21 cellular contexts compared by ENCODE assay signal in the genomic region with DNA sequence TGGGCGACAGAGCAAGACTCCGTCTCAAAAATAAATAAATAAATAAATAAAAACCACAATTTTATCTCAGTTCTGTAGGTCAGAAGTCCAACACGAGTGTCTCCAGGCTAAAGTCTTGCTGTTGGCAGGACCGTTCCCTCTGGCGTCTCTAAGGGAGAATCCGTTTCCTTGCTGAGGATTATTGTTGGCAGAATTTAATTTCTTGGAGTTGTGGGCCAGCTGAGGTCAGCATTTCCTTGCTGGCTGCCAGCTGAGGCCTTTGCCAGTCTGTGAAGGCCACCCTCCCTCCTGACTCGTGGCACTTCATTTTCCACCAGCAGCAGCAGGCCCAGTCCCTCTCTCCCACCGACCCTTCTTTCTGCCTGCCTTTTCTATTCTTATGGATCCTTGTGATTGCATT. TPM values are rescaled to one million over a fixed set of nuclear protein-coding genes. Genes with fewer than 3 reads are reported as not detected.
DNase-seq lines count a peak whose midpoint lies in the region; ATAC-seq and TF ChIP-seq lines count a peak whose summit lies in the region.
"Had no signal": no experiment of that assay in that cellular context is flagged by ENCODE, and none has a peak within 500 bp of the region (broad histone marks: within the 10 kb centered on the region; RNA-seq: fewer than 3 reads in every experiment).

No MANE protein-coding gene starts in this region.

- H3K27me3 ChIP-seq in left ventricle myocardium inferior (ENCODE audit: low read depth) (no peaks in the 10 kb centered on the region), ascending aorta (no peaks in the 10 kb centered on the region), tibial artery (no peaks in the 10 kb centered on the region)
- H3K27me3 ChIP-seq: breast epithelium, heart left ventricle, SJCRH30 had no signal

- ATAC-seq in Right ventricle myocardium superior (ENCODE audit: poor library complexity) (no peak), HG02884 (IDR thresholded peaks at IDR 0.05; ENCODE audit: unreplicated experiment) (no peak), HG02588 (IDR thresholded peaks at IDR 0.05; ENCODE audit: unreplicated experiment) (no peak)
- ATAC-seq: activated naive CD4-positive, alpha-beta T cell treated with anti-CD3 and anti-CD28 coated beads, Interleukin-2, amount 50 U/mL, for 72 hours had no signal

- TF ChIP-seq CTCF in left ventricle myocardium inferior (IDR thresholded peaks at IDR 0.05; ENCODE audit: borderline replicate concordance) (no peak), ascending aorta (IDR thresholded peaks at IDR 0.05) (no peak), tibial artery (IDR thresholded peaks at IDR 0.05) (no peak)

- H3K36me3 ChIP-seq in left ventricle myocardium inferior (peaks cover 74% of the 10 kb centered on the region), ascending aorta (peaks cover 50 to 55% of the 10 kb centered on the region in 2 donors), tibial artery (peaks cover 53 to 86% (median 63%) of the 10 kb centered on the region in 3 donors)

- no peak overlapping the region for H3K4me3 ChIP-seq in left ventricle myocardium inferior
- H3K4me3 ChIP-seq in ascending aorta: no peak overlapping the region
- H3K4me3 ChIP-seq in tibial artery: no peak overlapping the region
- H3K4me3 ChIP-seq: breast epithelium, heart left ventricle, lung, SJCRH30, smooth muscle cell had no signal

- intact Hi-C loops in left ventricle myocardium inferior (cut with micrococcal nuclease): no loop called here
- intact Hi-C loops in Right ventricle myocardium superior (cut with DNase I): no loop called here
- intact Hi-C loops in ascending aorta (cut with DNase I): no loop called here
- intact Hi-C loops in tibial artery (cut with DNase I; ENCODE audit: low total_unique reads): no loop called here

- H3K27ac ChIP-seq in left ventricle myocardium inferior (replicated peaks) (peak overlapping the region; percentile 36), ascending aorta (peak overlapping the region; percentile 64 to 71), tibial artery (peak overlapping the region; percentile 56)
- H3K27ac ChIP-seq: SJCRH30 had no signal

- no peaks in the 10 kb centered on the region for H3K9me3 ChIP-seq in left ventricle myocardium inferior (replicated peaks)
- no peaks in the 10 kb centered on the region for H3K9me3 ChIP-seq in ascending aorta
- H3K9me3 ChIP-seq in tibial artery: no peaks in the 10 kb centered on the region
- H3K9me3 ChIP-seq: breast epithelium, heart left ventricle, SJCRH30 had no signal

- DNase-seq in left ventricle myocardium inferior: no peak
- DNase-seq in Right ventricle myocardium superior: no peak
- DNase-seq in ascending aorta (ENCODE audit: low spot score in 2 of 2): no peak
- peak; percentile 53 for DNase-seq in medulla oblongata (ENCODE audit: extremely low spot score)
- DNase-seq in tibial artery: peak; percentile 37 to 85
- DNase-seq in cerebellum (ENCODE audit: low spot score): no peak
- DNase-seq: activated B cell treated with CpG ODN at 0.5 μM for 24 hours; COR-L47; heart left ventricle; naive B cell; NCI-H2107; NCI-H748 treated with DMSO at 0.1 percent for 48 hours; SJCRH30; stimulated activated CD8-positive, alpha-beta memory T cell treated with anti-CD3 and anti-CD28 coated beads, Interleukin-4, amount 100 ng/mL, for 48 hours; T-helper 17 cell had no signal

- H3K4me1 ChIP-seq in left ventricle myocardium inferior (peaks cover 31% of the 10 kb centered on the region), ascending aorta (peaks cover 0 to 7% of the 10 kb centered on the region in 2 donors), tibial artery (peaks cover 0 to 27% (median 15%) of the 10 kb centered on the region in 4 donors)
- H3K4me1 ChIP-seq: breast epithelium, SJCRH30 had no signal

RNA-seq across cellular contexts. Expression of gene PSMC1, which starts 17.2 kb away (rescaled TPM):
- total RNA-seq in left ventricle myocardium inferior (121 TPM), Right ventricle myocardium superior (132 TPM), ascending aorta (93.2 TPM), cerebellum (52.7 TPM)

RNA-seq across cellular contexts. Expression of gene NRDE2, which starts 58.2 kb away (rescaled TPM):
- 10.5 TPM for total RNA-seq in left ventricle myocardium inferior
- 9.5 TPM for total RNA-seq in Right ventricle myocardium superior
- total RNA-seq in ascending aorta: 9.2 TPM
- total RNA-seq in cerebellum: 18.1 TPM

Comparison
In these comparisons a context has a peak if more than half of its experiments do, and no peak if none do; other contexts are left out.
1. DNase-seq: peak in medulla oblongata (single experiment) and tibial artery (2 of 2); none in left ventricle myocardium inferior (single experiment), Right ventricle myocardium superior (single experiment), ascending aorta (0 of 2) and cerebellum (single experiment).
2. Peak in every context shown above with its lines, with median percentiles within 50 percentile points of each other: H3K27ac ChIP-seq.